25 cellular contexts compared by ENCODE assay signal in the genomic region with DNA sequence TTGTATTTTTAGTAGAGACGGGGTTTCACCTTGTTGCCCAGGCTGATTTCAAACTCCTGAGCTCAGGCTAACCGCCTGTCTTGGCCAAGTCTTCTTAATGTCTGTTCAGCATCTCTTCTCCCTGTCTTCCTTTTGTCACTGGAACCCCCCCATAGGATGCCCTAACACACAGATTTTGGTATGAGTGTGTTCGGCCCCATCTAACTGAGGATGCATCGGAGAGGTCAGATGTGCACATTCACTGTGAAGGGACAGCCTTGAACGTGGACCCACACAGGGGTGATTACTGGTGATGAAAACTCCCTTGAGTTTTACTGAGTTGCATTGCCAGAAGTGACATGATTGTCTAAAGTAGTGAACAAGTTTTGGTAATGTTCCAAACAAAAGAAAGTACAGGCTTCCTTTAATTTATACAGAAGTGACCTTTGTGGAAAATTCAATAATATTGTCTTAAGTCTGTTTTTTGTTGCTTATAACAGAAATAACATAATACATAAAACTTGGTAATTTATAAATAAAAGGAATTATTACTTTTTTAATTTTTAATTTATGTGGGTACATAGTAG. TPM values are rescaled to one million over a fixed set of nuclear protein-coding genes. Genes with fewer than 3 reads are reported as not detected.
A peak's percentile ranks its signal among the peaks of the same experiment; 100 is the strongest.
DNase-seq lines count a peak whose midpoint lies in the region; ATAC-seq, FAIRE-seq and TF ChIP-seq lines count a peak whose summit lies in the region.
"Had no signal": no experiment of that assay in that cellular context is flagged by ENCODE, and none has a peak within 500 bp of the region (broad histone marks: within the 10 kb centered on the region; RNA-seq: fewer than 3 reads in every experiment).

No MANE protein-coding gene starts in this region.

- BruUV-seq in endothelial cell of umbilical vein (replicated peaks; lab: Mats Ljungman, UMichigan): no TSS peak

- CTCF ChIA-PET in A549 (lab: Yijun Ruan, JAX) (interaction anchor here (3.5 kb wide), 1 partner anchor 77 kb away, joined by 21 read pairs; no protein-coding TSS in a partner anchor), endothelial cell of umbilical vein (lab: Charles Lee) (no interaction called here)

- ATAC-seq in A549 (no peak), GM21723 (IDR thresholded peaks at IDR 0.05; ENCODE audit: unreplicated experiment) (no peak), HG03520 (IDR thresholded peaks at IDR 0.05; ENCODE audit: unreplicated experiment) (no peak)
- ATAC-seq: K562 had no signal

- intact Hi-C loops in endothelial cell of umbilical vein (cut with micrococcal nuclease) (loop anchor here (10.0 kb wide), 1 partner anchor 206 kb away; no protein-coding TSS in a partner anchor), posterior vena cava (cut with DNase I) (no loop called here)

- no peaks in the 10 kb centered on the region for H3K9me1 ChIP-seq in endothelial cell of umbilical vein (replicated peaks; ENCODE audit: control insufficient read depth, extremely low read depth, insufficient read depth, low read length)

- H3K9ac ChIP-seq in Karpas-422 (ENCODE audit: low read length): no peak overlapping the region
- H3K9ac ChIP-seq in endothelial cell of umbilical vein (replicated peaks; ENCODE audit: extremely low read depth, insufficient read depth, low read length): no peak overlapping the region
- H3K9ac ChIP-seq: GM23248 had no signal

- H4K20me1 ChIP-seq in Karpas-422 (ENCODE audit: insufficient read depth, low read depth, low read length) (no peaks in the 10 kb centered on the region), endothelial cell of umbilical vein (replicated peaks; ENCODE audit: control insufficient read depth, extremely low read depth, insufficient read depth, low read length) (no peaks in the 10 kb centered on the region)

- H3K4me2 ChIP-seq in A549 (no peak overlapping the region), Karpas-422 (ENCODE audit: low read depth, low read length, poor library complexity, severe bottlenecking) (no peak overlapping the region), endothelial cell of umbilical vein (ENCODE audit: insufficient read depth, low read length) (no peak overlapping the region)

- FAIRE-seq in A549 (lab: Jason Lieb, UNC) (no peak), endothelial cell of umbilical vein (lab: Jason Lieb, UNC) (no peak), GM12891 (lab: Jason Lieb, UNC) (no peak)
- FAIRE-seq: D721Med, GM19239, H54, K562 had no signal

- H3K4me1 ChIP-seq in A549 (peaks cover 64% of the 10 kb centered on the region), Karpas-422 (ENCODE audit: low read length) (peaks cover 5% of the 10 kb centered on the region; the same call in 1 of the 2 replicates), endothelial cell of umbilical vein (ENCODE audit: control insufficient read depth, extremely low read depth, insufficient read depth, low read length) (peaks cover 6% of the 10 kb centered on the region)
- H3K4me1 ChIP-seq: BE2C had no signal

- H3K4me3 ChIP-seq in A549 (no peak overlapping the region), Karpas-422 (ENCODE audit: low read length) (no peak overlapping the region), endothelial cell of umbilical vein (replicated peaks in 1 of 3; ENCODE audit: insufficient read depth in 1 of 3, low read depth in 1 of 3, low read length in 3 of 3) (no peak overlapping the region)
- H3K4me3 ChIP-seq: GM23248, K562 had no signal

- H3K79me2 ChIP-seq in Karpas-422 (ENCODE audit: low read length) (no peaks in the 10 kb centered on the region), endothelial cell of umbilical vein (ENCODE audit: control insufficient read depth, insufficient read depth, low read length) (no peaks in the 10 kb centered on the region)

- H3K27me3 ChIP-seq in Karpas-422 (ENCODE audit: low read length): no peaks in the 10 kb centered on the region
- H3K27me3 ChIP-seq in endothelial cell of umbilical vein (ENCODE audit: control insufficient read depth in 2 of 2, insufficient read depth in 2 of 2, low read length in 2 of 2): no peaks in the 10 kb centered on the region
- H3K27me3 ChIP-seq: BE2C had no signal

- WGBS in A549 (ENCODE audit: missing lambda C conversion rate): 80% methylated on average over 5 of the region's 5 CpGs

- TF ChIP-seq EP300 in A549 (IDR thresholded peaks at IDR 0.05): no peak

- no peaks in the 10 kb centered on the region for H3K9me2 ChIP-seq in Karpas-422 (replicated peaks; ENCODE audit: insufficient read depth, low read length)

- TF ChIP-seq CTCF in A549 (IDR thresholded peaks at IDR 0.05) (no peak), endothelial cell of umbilical vein (IDR thresholded peaks at IDR 0.05; ENCODE audit: extremely low read depth in 1 of 2, insufficient read depth in 1 of 2, low read depth in 1 of 2, low read length in 2 of 2) (no peak)

- H3K27ac ChIP-seq in A549 (peak overlapping the region; percentile 88 to 95), Karpas-422 (ENCODE audit: low read length) (no peak overlapping the region), endothelial cell of umbilical vein (ENCODE audit: insufficient read depth, low read depth, low read length) (no peak overlapping the region)
- H3K27ac ChIP-seq: GM23248, HL-60 had no signal

- dilution Hi-C loops in endothelial cell of umbilical vein (cut with MboI; ENCODE audit: extremely low pct_ligation_motif_present, low sequenced_read_pairs): no loop called here

- H2AFZ ChIP-seq in Karpas-422 (ENCODE audit: low read length) (no peak overlapping the region), endothelial cell of umbilical vein (ENCODE audit: low read depth, low read length) (no peak overlapping the region)
- H2AFZ ChIP-seq: GM23248 had no signal

- no peak for DNase-seq in A549 (ENCODE audit: low read depth in 1 of 2, low spot score in 1 of 2)
- peak; percentile 17 for DNase-seq in Karpas-422
- DNase-seq in endothelial cell of umbilical vein (ENCODE audit: low read depth, low spot score): peak; percentile 65
- DNase-seq in posterior vena cava (ENCODE audit: low spot score): peak; percentile 12
- no peak for DNase-seq in GM12891 (ENCODE audit: insufficient read length, low spot score)
- no peak for DNase-seq in NCI-H2029 treated with DMSO at 0.1 percent for 48 hours (lab: John Stamatoyannopoulos, UW)
- DNase-seq: 8988T; BE2C; C1 segment of cervical spinal cord; CD4-positive, CD25-positive, alpha-beta regulatory T cell; CD8-positive, alpha-beta memory T cell; COR-L47; DMS153; DMS79; GF-D8; GM23248; HCEC 1CT; IMR-90 had no signal

- TF ChIP-seq RAD21 in A549 (conservative IDR thresholded peaks at IDR 0.05 in 1 of 2, IDR thresholded peaks at IDR 0.05 in 1 of 2): no peak

- POLR2A ChIA-PET in A549 (lab: Yijun Ruan, JAX) (no interaction called here), endothelial cell of umbilical vein (lab: Charles Lee) (no interaction called here)

- H3K36me3 ChIP-seq in Karpas-422 (ENCODE audit: insufficient read depth, low read length) (no peaks in the 10 kb centered on the region), endothelial cell of umbilical vein (ENCODE audit: control insufficient read depth in 2 of 2, extremely low read depth in 1 of 2, insufficient read depth in 2 of 2, low read length in 2 of 2) (no peaks in the 10 kb centered on the region)
- H3K36me3 ChIP-seq: BE2C had no signal

- TF ChIP-seq POLR2A in A549 (IDR thresholded peaks at IDR 0.05; ENCODE audit: low read length) (no peak), endothelial cell of umbilical vein (IDR thresholded peaks at IDR 0.05; ENCODE audit: low read depth, low read length) (no peak), GM12891 (IDR thresholded peaks at IDR 0.05; ENCODE audit: low read depth, low read length) (no peak)

- H3K9me3 ChIP-seq in A549 (no peaks in the 10 kb centered on the region), Karpas-422 (ENCODE audit: low read length) (no peaks in the 10 kb centered on the region), endothelial cell of umbilical vein (replicated peaks; ENCODE audit: control insufficient read depth, insufficient read depth, low read length) (no peaks in the 10 kb centered on the region)
- H3K9me3 ChIP-seq: BE2C had no signal

TF ChIP-seq in A549, 52 proteins besides CTCF, POLR2A, EP300 and RAD21 (continues in another document):
- TF ChIP-seq HOXA7 (CRISPR knock-in tag; IDR thresholded peaks at IDR 0.05) (no peak), CBX8 (IDR thresholded peaks at IDR 0.05) (no peak), PHF8 (IDR thresholded peaks at IDR 0.05; ENCODE audit: borderline replicate concordance, low read depth) (no peak), TFCP2L1 (CRISPR knock-in tag; IDR thresholded peaks at IDR 0.05) (no peak), EHMT2 (IDR thresholded peaks at IDR 0.05; ENCODE audit: low read depth) (no peak)

TF ChIP-seq in endothelial cell of umbilical vein, 7 proteins besides CTCF, POLR2A, EP300 and RAD21:
- TF ChIP-seq FOS (IDR thresholded peaks at IDR 0.05; ENCODE audit: borderline replicate concordance, insufficient read depth, low read length) (no peak), GATA2 (IDR thresholded peaks at IDR 0.05; ENCODE audit: insufficient read depth, insufficient read length, low read depth, low read length) (no peak), EZH2 (IDR thresholded peaks at IDR 0.05; ENCODE audit: borderline replicate concordance, low read depth, low read length, severe bottlenecking) (no peak)

TF ChIP-seq in GM12891, 5 proteins besides CTCF, POLR2A, EP300 and RAD21:
- TF ChIP-seq PAX5 (IDR thresholded peaks at IDR 0.05; ENCODE audit: insufficient read depth, low read length, severe bottlenecking) (no peak), POU2F2 (IDR thresholded peaks at IDR 0.05; ENCODE audit: low read depth, low read length) (no peak), SPI1 (IDR thresholded peaks at IDR 0.05; ENCODE audit: low read depth, low read length) (no peak), TAF1 (IDR thresholded peaks at IDR 0.05; ENCODE audit: low read depth, low read length) (no peak), POLR2AphosphoS5 (IDR thresholded peaks at IDR 0.05; ENCODE audit: low read depth, low read length) (no peak)

RNA-seq across cellular contexts. Expression of a gene that starts 40.5 kb away (rescaled TPM):
- polyA plus RNA-seq in A549 (2011; rRNA removed) (135 and 136 TPM in 2 replicates), A549 (2017; fragmentation: RNase III; extraction: RNeasy Plus Mini Kit Qiagen cat#74134 plus additional on column Dnase treatment) (35.8 to 43.4 TPM (median 42.9 TPM) in 3 replicates), endothelial cell of umbilical vein (10.7 and 12.0 TPM in 2 replicates)
- polyA plus RNA-seq in A549 (2012; cell fraction: cytosol; rRNA removed): 27.5 and 35.2 TPM in 2 replicates
- 28.3 and 32.1 TPM in 2 replicates for polyA plus RNA-seq in A549 (2012; cell fraction: nucleus; rRNA removed)
- 179 and 198 TPM in 2 replicates for polyA minus RNA-seq in A549 (2011; rRNA and poly(A)+ RNA removed)
- total RNA-seq in Karpas-422 (2014; rRNA removed; shearing (Covaris generic); ENCODE audit: low replicate concordance): 67.2 and 90.0 TPM in 2 replicates
- total RNA-seq in endothelial cell of umbilical vein (26.7 and 35.6 TPM in 2 replicates), posterior vena cava (10 to 100 TPM; 39.0 to 46.6 TPM)
- polyA plus RNA-seq in endothelial cell of umbilical vein (2011; cell fraction: cytosol; rRNA removed): 10.6 and 10.7 TPM in 2 replicates
- polyA plus RNA-seq in endothelial cell of umbilical vein (2011; cell fraction: nucleus; rRNA removed): 31.8 and 35.8 TPM in 2 replicates
- polyA plus RNA-seq in endothelial cell of umbilical vein (2012): 16.0 and 18.8 TPM in 2 replicates
- polyA minus RNA-seq in endothelial cell of umbilical vein: 39.9 and 40.3 TPM in 2 replicates
- polyA minus RNA-seq in endothelial cell of umbilical vein (2011; cell fraction: cytosol; rRNA and poly(A)+ RNA removed): 26.3 TPM
- 33.4 and 48.6 TPM in 2 replicates for polyA minus RNA-seq in endothelial cell of umbilical vein (2011; cell fraction: nucleus; rRNA and poly(A)+ RNA removed)
- polyA plus RNA-seq in GM12891 (2012; ENCODE audit: low read depth, missing spikeins): 28.9 TPM

Comparison
In these comparisons a context has a peak if more than half of its experiments do, and no peak if none do; other contexts are left out.
1. DNase-seq: peak in Karpas-422 (single experiment), endothelial cell of umbilical vein (single experiment) and posterior vena cava (single experiment); none in A549 (0 of 2), GM12891 (single experiment) and NCI-H2029 treated with DMSO at 0.1 percent for 48 hours (single experiment).
2. H3K27ac ChIP-seq: peak in A549 (2 of 2); none in Karpas-422 (single experiment) and endothelial cell of umbilical vein (single experiment).